Comparison of ENCODE assay signal across 20 cellular contexts in genomic region chr3:126310816-126311215, GRCh38. TPM values are rescaled to one million over a fixed set of nuclear protein-coding genes. Genes with fewer than 3 reads are reported as not detected.
A peak's percentile ranks its signal among the peaks of the same experiment; 100 is the strongest.
DNase-seq lines count a peak whose midpoint lies in the region; ATAC-seq, FAIRE-seq and TF ChIP-seq lines count a peak whose summit lies in the region.
"Had no signal": no experiment of that assay in that cellular context is flagged by ENCODE, and none has a peak within 500 bp of the region (broad histone marks: within the 10 kb centered on the region; RNA-seq: fewer than 3 reads in every experiment).

No MANE protein-coding gene starts in this region.

- no peak for FAIRE-seq in kidney (lab: Jason Lieb, UNC)
- FAIRE-seq: A549, H1, HTR-8/SVneo had no signal

- H3K4me3 Mint-ChIP-seq in activated CD4-positive, alpha-beta T cell treated with anti-CD3 and anti-CD28 coated beads, Interleukin-2, amount 10 ng/mL, durations not matched to agents 24 days and 14 days = no peak overlapping the region
- no peak overlapping the region for H3K4me3 Mint-ChIP-seq in activated CD4-positive, alpha-beta T cell treated with anti-CD3 and anti-CD28 coated beads for 36 hours
- H3K4me3 Mint-ChIP-seq in T-helper 17 cell (no peak overlapping the region), mesothelial cell of epicardium (no peak overlapping the region)
- H3K4me3 Mint-ChIP-seq: CD14-positive monocyte; CD8-positive, alpha-beta T cell had no signal

- H3K9me3 Mint-ChIP-seq in activated CD4-positive, alpha-beta T cell treated with anti-CD3 and anti-CD28 coated beads, Interleukin-2, amount 10 ng/mL, durations not matched to agents 24 days and 14 days = no peaks in the 10 kb centered on the region
- H3K9me3 Mint-ChIP-seq in activated CD4-positive, alpha-beta T cell treated with anti-CD3 and anti-CD28 coated beads for 36 hours (ENCODE audit: low read depth) = no peaks in the 10 kb centered on the region
- H3K9me3 Mint-ChIP-seq in mesothelial cell of epicardium = peaks cover 6% of the 10 kb centered on the region
- H3K9me3 Mint-ChIP-seq: CD8-positive, alpha-beta T cell had no signal

- no peak overlapping the region for H3K27ac Mint-ChIP-seq in activated CD4-positive, alpha-beta T cell treated with anti-CD3 and anti-CD28 coated beads, Interleukin-2, amount 10 ng/mL, durations not matched to agents 24 days and 14 days
- H3K27ac Mint-ChIP-seq in activated CD4-positive, alpha-beta T cell treated with anti-CD3 and anti-CD28 coated beads for 36 hours = no peak overlapping the region
- H3K27ac Mint-ChIP-seq in T-helper 17 cell (no peak overlapping the region), mesothelial cell of epicardium (no peak overlapping the region)
- H3K27ac Mint-ChIP-seq: CD8-positive, alpha-beta T cell had no signal

- no peaks in the 10 kb centered on the region for H3K27me3 Mint-ChIP-seq in activated CD4-positive, alpha-beta T cell treated with anti-CD3 and anti-CD28 coated beads, Interleukin-2, amount 10 ng/mL, durations not matched to agents 24 days and 14 days
- H3K27me3 Mint-ChIP-seq in activated CD4-positive, alpha-beta T cell treated with anti-CD3 and anti-CD28 coated beads for 36 hours = no peaks in the 10 kb centered on the region
- H3K27me3 Mint-ChIP-seq in T-helper 17 cell (peaks cover 21% of the 10 kb centered on the region), mesothelial cell of epicardium (ENCODE audit: low read depth) (no peaks in the 10 kb centered on the region)

- POLR2A ChIA-PET in activated CD4-positive, alpha-beta T cell treated with anti-CD3 and anti-CD28 coated beads for 36 hours (lab: Charles Lee) = no interaction called here

- peak; percentile 39 for DNase-seq in activated CD4-positive, alpha-beta T cell treated with anti-CD3 and anti-CD28 coated beads, Interleukin-2, amount 10 ng/mL, durations not matched to agents 24 days and 14 days
- DNase-seq in activated CD4-positive, alpha-beta T cell treated with anti-CD3 and anti-CD28 coated beads for 36 hours = no peak
- DNase-seq in ecto neural progenitor cell (ENCODE audit: low spot score) (peak; percentile 30), kidney (peak; percentile 65), posterior vena cava (ENCODE audit: low spot score) (peak; percentile 67), T-helper 17 cell (no peak), mesothelial cell of epicardium (ENCODE audit: low spot score in 2 of 2, unreplicated experiment in 2 of 2) (no peak)
- DNase-seq: Calu3; CD8-positive, alpha-beta T cell; DMS79 treated with DMSO at 0.1 percent for 48 hours; GF-D8; IMR-90 had no signal

- no peak overlapping the region for H3K9ac ChIP-seq in kidney (ENCODE audit: low read length in 2 of 2)
- H3K9ac ChIP-seq: BLaER1 had no signal

- no peaks in the 10 kb centered on the region for H3K36me3 Mint-ChIP-seq in activated CD4-positive, alpha-beta T cell treated with anti-CD3 and anti-CD28 coated beads, Interleukin-2, amount 10 ng/mL, durations not matched to agents 24 days and 14 days (ENCODE audit: low read depth)
- H3K36me3 Mint-ChIP-seq in activated CD4-positive, alpha-beta T cell treated with anti-CD3 and anti-CD28 coated beads for 36 hours (ENCODE audit: low read depth) = no peaks in the 10 kb centered on the region
- H3K36me3 Mint-ChIP-seq in T-helper 17 cell (ENCODE audit: low read depth) = peaks cover 2% of the 10 kb centered on the region
- H3K36me3 Mint-ChIP-seq in mesothelial cell of epicardium = no peaks in the 10 kb centered on the region
- H3K36me3 Mint-ChIP-seq: CD14-positive monocyte; CD8-positive, alpha-beta T cell had no signal

- H3K4me1 ChIP-seq in kidney (ENCODE audit: control insufficient read depth in 1 of 2, insufficient read depth in 1 of 2, low read depth in 1 of 2, low read length in 2 of 2) = peaks cover 3 to 5% of the 10 kb centered on the region in 2 donors
- H3K4me1 ChIP-seq: A549 had no signal

- CTCF ChIA-PET in activated CD4-positive, alpha-beta T cell treated with anti-CD3 and anti-CD28 coated beads for 36 hours (lab: Charles Lee) = no interaction called here

- no peaks in the 10 kb centered on the region for H3K9me3 ChIP-seq in kidney (ENCODE audit: control insufficient read depth in 1 of 2, low read length in 2 of 2)
- no peaks in the 10 kb centered on the region for H3K9me3 ChIP-seq in T-helper 17 cell (ENCODE audit: control insufficient read depth, low read length, poor library complexity, severe bottlenecking)
- H3K9me3 ChIP-seq: A549, BLaER1, HAP-1 had no signal

- intact Hi-C loops in activated CD4-positive, alpha-beta T cell treated with anti-CD3 and anti-CD28 coated beads, Interleukin-2, amount 10 ng/mL, durations not matched to agents 24 days and 14 days (cut with micrococcal nuclease) = no loop called here
- intact Hi-C loops in activated CD4-positive, alpha-beta T cell treated with anti-CD3 and anti-CD28 coated beads for 36 hours (cut with DNase I, micrococcal nuclease) = no loop called here
- intact Hi-C loops in kidney (cut with DNase I) (no loop called here), posterior vena cava (cut with DNase I) (no loop called here)

- H3K36me3 ChIP-seq in kidney (ENCODE audit: control insufficient read depth in 1 of 2, insufficient read depth in 2 of 2, low read length in 2 of 2) = no peaks in the 10 kb centered on the region
- H3K36me3 ChIP-seq: BLaER1, HAP-1 had no signal

- H3K4me3 ChIP-seq in kidney (ENCODE audit: low read length in 2 of 2) = no peak overlapping the region
- H3K4me3 ChIP-seq: A549, BLaER1, HAP-1 had no signal

- ATAC-seq in activated CD4-positive, alpha-beta T cell treated with anti-CD3 and anti-CD28 coated beads for 36 hours = no peak
- no peak for ATAC-seq in HG03135 (IDR thresholded peaks at IDR 0.05; ENCODE audit: unreplicated experiment)
- ATAC-seq in T-helper 17 cell = no peak
- ATAC-seq: A549; CD8-positive, alpha-beta T cell had no signal

- TF ChIP-seq CTCF in kidney (IDR thresholded peaks at IDR 0.05; ENCODE audit: borderline replicate concordance, extremely low read depth, insufficient read depth) (no peak), mesothelial cell of epicardium (IDR thresholded peaks at IDR 0.05; ENCODE audit: unreplicated experiment) (no peak)

- no peak overlapping the region for H3K27ac ChIP-seq in kidney (ENCODE audit: low read depth in 2 of 2, low read length in 2 of 2)
- H3K27ac ChIP-seq: 22Rv1, A549, BLaER1 had no signal

- no peaks in the 10 kb centered on the region for H3K4me1 Mint-ChIP-seq in activated CD4-positive, alpha-beta T cell treated with anti-CD3 and anti-CD28 coated beads, Interleukin-2, amount 10 ng/mL, durations not matched to agents 24 days and 14 days
- H3K4me1 Mint-ChIP-seq in activated CD4-positive, alpha-beta T cell treated with anti-CD3 and anti-CD28 coated beads for 36 hours = no peaks in the 10 kb centered on the region
- no peaks in the 10 kb centered on the region for H3K4me1 Mint-ChIP-seq in T-helper 17 cell
- peaks cover under 1% of the 10 kb centered on the region for H3K4me1 Mint-ChIP-seq in mesothelial cell of epicardium

RNA-seq across cellular contexts. Expression of gene KLF15, which starts 46.4 kb away (rescaled TPM):
- total RNA-seq in activated CD4-positive, alpha-beta T cell treated with anti-CD3 and anti-CD28 coated beads, Interleukin-2, amount 10 ng/mL, durations not matched to agents 24 days and 14 days = 0.19 and 0.28 TPM in 2 replicates
- total RNA-seq in activated CD4-positive, alpha-beta T cell treated with anti-CD3 and anti-CD28 coated beads for 36 hours = under 1 TPM; 0.32 to 0.53 TPM
- total RNA-seq in kidney (22.9 TPM), posterior vena cava (10 to 100 TPM; 10.6 to 15.5 TPM), T-helper 17 cell (under 1 TPM in 1 of 2 donors, not detected in 1; 0.39 TPM), mesothelial cell of epicardium (1.1 to 1.9 TPM (median 1.4 TPM) in 3 replicates)
- 30.0 TPM for polyA plus RNA-seq in kidney (ENCODE audit: insufficient read depth, low read depth, low replicate concordance)
- polyA plus RNA-seq: A549, CD14-positive monocyte had no signal

Comparison
In these comparisons a context has a peak if more than half of its experiments do, and no peak if none do; other contexts are left out.
1. DNase-seq: peak in activated CD4-positive, alpha-beta T cell treated with anti-CD3 and anti-CD28 coated beads, Interleukin-2, amount 10 ng/mL, durations not matched to agents 24 days and 14 days (single experiment), ecto neural progenitor cell (single experiment), kidney (single experiment) and posterior vena cava (single experiment); none in activated CD4-positive, alpha-beta T cell treated with anti-CD3 and anti-CD28 coated beads for 36 hours (single experiment), T-helper 17 cell (0 of 3) and mesothelial cell of epicardium (0 of 2).